Comparison of ENCODE assay signal across 8 cellular contexts in genomic region chr13:49690990-49691886, GRCh38. TPM values are rescaled to one million over a fixed set of nuclear protein-coding genes. Genes with fewer than 3 reads are reported as not detected.
DNase-seq lines count a peak whose midpoint lies in the region; ATAC-seq, FAIRE-seq and TF ChIP-seq lines count a peak whose summit lies in the region.

Gene EBPL (minus strand): TSS chr13:49691486. CDS start chr13:49691424, 62 bp downstream.

- peaks cover 16% of the 10 kb centered on the region; the same call in 1 of the 2 replicates for H3K36me3 ChIP-seq in OCI-LY1 (ENCODE audit: insufficient read depth, low read length)
- peaks cover 0 to 1% of the 10 kb centered on the region in 2 experiments for H3K36me3 ChIP-seq in endothelial cell of umbilical vein (ENCODE audit: control insufficient read depth in 2 of 2, extremely low read depth in 1 of 2, insufficient read depth in 2 of 2, low read length in 2 of 2)

- H3K4me3 ChIP-seq in OCI-LY1 (ENCODE audit: low read depth, low read length, poor library complexity, severe bottlenecking): peak within 1 kb of the TSS; percentile 82
- H3K4me3 ChIP-seq in endothelial cell of umbilical vein (replicated peaks in 1 of 3; ENCODE audit: insufficient read depth in 1 of 3, low read depth in 1 of 3, low read length in 3 of 3): peak within 1 kb of the TSS; percentile 72 to 90 (median 85)

- H3K27me3 ChIP-seq in OCI-LY1 (ENCODE audit: insufficient read depth, low read length) (no peaks in the 10 kb centered on the region), endothelial cell of umbilical vein (ENCODE audit: control insufficient read depth in 2 of 2, insufficient read depth in 2 of 2, low read length in 2 of 2) (no peaks in the 10 kb centered on the region)

- FAIRE-seq in endothelial cell of umbilical vein (lab: Jason Lieb, UNC): peak; percentile 79

- peak; percentile 89 for DNase-seq in Caki2 (ENCODE audit: low read depth)
- DNase-seq in HT1080 (ENCODE audit: low read depth): peak; percentile 92
- DNase-seq in activated CD8-positive, alpha-beta memory T cell treated with anti-CD3 and anti-CD28 coated beads, Interleukin-2, amount 50 U/mL, for 4 hours: peak; percentile 91
- DNase-seq in endothelial cell of umbilical vein (ENCODE audit: low read depth, low spot score): peak; percentile 92
- DNase-seq in midbrain (lab: John Stamatoyannopoulos, UW): peak; percentile 85
- peak; percentile 85 to 86 for DNase-seq in stimulated activated CD8-positive, alpha-beta memory T cell treated with anti-CD3 and anti-CD28 coated beads, Interleukin-15, amount 100 ng/mL, for 48 hours (ENCODE audit: low read depth in 2 of 2)

- ATAC-seq in GM21360 (IDR thresholded peaks at IDR 0.05; ENCODE audit: unreplicated experiment): peak; percentile 94

- in situ Hi-C loops in Caki2 (cut with HindIII; ENCODE audit: low pct_unique_long_range_greater_than_20kb, low sequenced_read_pairs): no loop called here

- no peak for TF ChIP-seq CTCF in OCI-LY1 (IDR thresholded peaks at IDR 0.05; ENCODE audit: low read length)
- no peak for TF ChIP-seq CTCF in endothelial cell of umbilical vein (IDR thresholded peaks at IDR 0.05; ENCODE audit: extremely low read depth in 1 of 2, insufficient read depth in 1 of 2, low read depth in 1 of 2, low read length in 2 of 2)

- intact Hi-C loops in endothelial cell of umbilical vein (cut with micrococcal nuclease): loop anchor here (1.0 kb wide), 2 partner anchors 102 to 245 kb away; partner anchors contain the start of gene SPRYD7

- H2AFZ ChIP-seq in OCI-LY1 (ENCODE audit: low read length) (peak within 1 kb of the TSS; percentile 77), endothelial cell of umbilical vein (ENCODE audit: low read depth, low read length) (peak within 1 kb of the TSS; percentile 76)

- peak within 1 kb of the TSS; percentile 78 for H3K9ac ChIP-seq in OCI-LY1 (ENCODE audit: low read length)
- peak within 1 kb of the TSS; percentile 54 for H3K9ac ChIP-seq in endothelial cell of umbilical vein (replicated peaks; ENCODE audit: extremely low read depth, insufficient read depth, low read length)

- H3K9me1 ChIP-seq in endothelial cell of umbilical vein (replicated peaks; ENCODE audit: control insufficient read depth, extremely low read depth, insufficient read depth, low read length): no peaks in the 10 kb centered on the region

- dilution Hi-C loops in endothelial cell of umbilical vein (cut with MboI; ENCODE audit: extremely low pct_ligation_motif_present, low sequenced_read_pairs): no loop called here

- POLR2A ChIA-PET in endothelial cell of umbilical vein (lab: Charles Lee): no interaction called here

- H3F3A ChIP-seq in OCI-LY1 (ENCODE audit: insufficient read depth, low read length): 0 out of 2 replicates have a peak, but pooled peaks cover 2% of the 10 kb centered on the region

- no peaks in the 10 kb centered on the region for H3K9me2 ChIP-seq in OCI-LY1 (ENCODE audit: low read depth, low read length)

- peak within 1 kb of the TSS; percentile 47 for H3K27ac ChIP-seq in OCI-LY1 (ENCODE audit: low read depth, low read length, poor library complexity, severe bottlenecking)
- peak within 1 kb of the TSS; percentile 41 for H3K27ac ChIP-seq in endothelial cell of umbilical vein (ENCODE audit: insufficient read depth, low read depth, low read length)

- H3K4me1 ChIP-seq in OCI-LY1 (ENCODE audit: insufficient read depth, low read length, severe bottlenecking) (peaks cover 22% of the 10 kb centered on the region), endothelial cell of umbilical vein (ENCODE audit: control insufficient read depth, extremely low read depth, insufficient read depth, low read length) (peaks cover 10% of the 10 kb centered on the region)

- TF ChIP-seq POLR2A in endothelial cell of umbilical vein (IDR thresholded peaks at IDR 0.05; ENCODE audit: low read depth, low read length): peak; percentile 84

- H3K79me2 ChIP-seq in OCI-LY1 (ENCODE audit: insufficient read depth, low read length) (peaks cover 10% of the 10 kb centered on the region; the same call in 1 of the 2 replicates), endothelial cell of umbilical vein (ENCODE audit: control insufficient read depth, insufficient read depth, low read length) (peaks cover 44% of the 10 kb centered on the region)

- H3K9me3 ChIP-seq in OCI-LY1 (ENCODE audit: low read length) (no peaks in the 10 kb centered on the region), endothelial cell of umbilical vein (replicated peaks; ENCODE audit: control insufficient read depth, insufficient read depth, low read length) (no peaks in the 10 kb centered on the region)

- no TSS peak for BruUV-seq in endothelial cell of umbilical vein (replicated peaks; lab: Mats Ljungman, UMichigan)

- CTCF ChIA-PET in endothelial cell of umbilical vein (lab: Charles Lee): interaction anchor here (0.7 to 1.3 kb wide), 5 partner anchors 8 to 102 kb away, joined by 3 to 5 read pairs (median 3); partner anchors contain the start of gene KPNA3

- H3K4me2 ChIP-seq in OCI-LY1 (ENCODE audit: low read length) (peak within 1 kb of the TSS; percentile 91), endothelial cell of umbilical vein (ENCODE audit: insufficient read depth, low read length) (peak within 1 kb of the TSS; percentile 88)

- no peaks in the 10 kb centered on the region for H4K20me1 ChIP-seq in OCI-LY1 (ENCODE audit: insufficient read depth, low read length)
- no peaks in the 10 kb centered on the region for H4K20me1 ChIP-seq in endothelial cell of umbilical vein (replicated peaks; ENCODE audit: control insufficient read depth, extremely low read depth, insufficient read depth, low read length)

TF ChIP-seq in endothelial cell of umbilical vein, 7 proteins besides CTCF, POLR2A, EP300 and RAD21:
- TF ChIP-seq POLR2AphosphoS5 (IDR thresholded peaks at IDR 0.05; ENCODE audit: insufficient read depth, low read depth, low read length) (peak; percentile 77), JUN (IDR thresholded peaks at IDR 0.05; ENCODE audit: borderline replicate concordance, insufficient read depth, insufficient read length, low read depth) (no peak)
- TF ChIP-seq, protein P1, sequence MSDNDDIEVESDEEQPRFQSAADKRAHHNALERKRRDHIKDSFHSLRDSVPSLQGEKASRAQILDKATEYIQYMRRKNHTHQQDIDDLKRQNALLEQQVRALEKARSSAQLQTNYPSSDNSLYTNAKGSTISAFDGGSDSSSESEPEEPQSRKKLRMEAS (IDR thresholded peaks at IDR 0.05; ENCODE audit: insufficient read depth, insufficient read length): peak; percentile 62

RNA-seq across cellular contexts. Expression of gene EBPL, which starts in this region (rescaled TPM):
- 177 and 198 TPM in 2 replicates for total RNA-seq in Caki2 (2014; rRNA removed; shearing (Covaris generic); ENCODE audit: low replicate concordance)
- total RNA-seq in HT1080 (2014; rRNA removed; shearing (Covaris generic)): 147 and 152 TPM in 2 replicates
- 125 and 130 TPM in 2 replicates for polyA plus RNA-seq in HT1080 (2015; cell fraction: cytosol; rRNA removed)
- 48.7 and 49.2 TPM in 2 replicates for polyA plus RNA-seq in HT1080 (2015; cell fraction: nucleus; rRNA removed)
- 66.2 and 75.5 TPM in 2 replicates for total RNA-seq in endothelial cell of umbilical vein
- polyA plus RNA-seq in endothelial cell of umbilical vein: 103 and 159 TPM in 2 replicates
- 82.2 and 109 TPM in 2 replicates for polyA plus RNA-seq in endothelial cell of umbilical vein (2011; cell fraction: cytosol; rRNA removed)
- polyA plus RNA-seq in endothelial cell of umbilical vein (2011; cell fraction: nucleus; rRNA removed): 37.4 and 41.7 TPM in 2 replicates
- 75.6 and 95.5 TPM in 2 replicates for polyA plus RNA-seq in endothelial cell of umbilical vein (2012)
- polyA minus RNA-seq in endothelial cell of umbilical vein: 27.3 and 32.4 TPM in 2 replicates
- 29.7 TPM for polyA minus RNA-seq in endothelial cell of umbilical vein (2011; cell fraction: cytosol; rRNA and poly(A)+ RNA removed)
- polyA minus RNA-seq in endothelial cell of umbilical vein (2011; cell fraction: nucleus; rRNA and poly(A)+ RNA removed): 7.5 and 9.3 TPM in 2 replicates

Comparison
In these comparisons a context has a peak if more than half of its experiments do, and no peak if none do; other contexts are left out.
1. Peak in every context shown above with its lines: DNase-seq, ATAC-seq, H3K4me3 ChIP-seq and H3K27ac ChIP-seq.